21 cellular contexts compared by ENCODE assay signal in the genomic region with DNA sequence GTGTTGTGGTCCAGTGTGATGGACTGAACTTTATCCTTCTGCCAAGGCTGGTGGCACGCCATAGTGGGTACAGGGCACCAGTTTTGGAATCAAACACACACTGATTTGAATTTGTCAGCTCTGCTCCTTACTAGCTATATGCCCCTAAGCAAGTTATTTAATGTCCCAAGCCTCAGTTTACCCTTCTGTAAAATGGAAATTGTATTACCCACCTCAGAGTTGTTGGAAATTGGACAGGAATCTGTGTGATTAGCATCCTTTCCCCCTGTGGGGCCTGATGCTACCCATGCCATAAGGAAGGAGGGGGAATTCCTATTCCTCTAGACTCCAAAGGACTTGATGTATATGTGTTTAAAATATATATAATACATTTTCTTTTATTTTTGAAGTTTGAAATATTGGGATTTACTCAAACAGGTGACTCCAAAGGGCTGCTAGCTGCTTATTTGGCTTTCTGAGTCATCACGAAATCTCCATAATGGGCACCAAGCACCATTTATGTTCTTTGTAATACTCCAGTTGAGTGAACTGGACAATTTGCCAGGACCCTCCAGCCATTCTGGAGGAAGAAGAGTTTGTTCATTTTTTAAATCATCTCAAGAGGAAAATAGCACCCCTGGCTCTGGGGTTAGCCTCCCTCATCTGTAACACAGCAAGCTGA.
A peak's percentile ranks its signal among the peaks of the same experiment; 100 is the strongest.
DNase-seq lines count a peak whose midpoint lies in the region; ATAC-seq and TF ChIP-seq lines count a peak whose summit lies in the region.
"Had no signal": no experiment of that assay in that cellular context is flagged by ENCODE, and none has a peak within 500 bp of the region (broad histone marks: within the 10 kb centered on the region; RNA-seq: fewer than 3 reads in every experiment).

No MANE protein-coding gene starts in this region.

- no peaks in the 10 kb centered on the region for H3K27me3 ChIP-seq in mesenchymal stem cell (ENCODE audit: control insufficient read depth in 1 of 2, insufficient read depth in 1 of 2, low read length in 2 of 2)
- peaks cover 0 to 44% (median 13%) of the 10 kb centered on the region in 7 donors for H3K27me3 ChIP-seq in spleen (replicated peaks in 1 of 7)

- no peaks in the 10 kb centered on the region for H3K36me3 Mint-ChIP-seq in brain
- H3K36me3 Mint-ChIP-seq: CD4-positive, CD25-positive, alpha-beta regulatory T cell had no signal

- ATAC-seq in GM19455 (IDR thresholded peaks at IDR 0.05; ENCODE audit: unreplicated experiment) = no peak
- ATAC-seq: activated CD4-positive, CD25-positive, alpha-beta regulatory T cell treated with anti-CD3 and anti-CD28 coated beads, Interleukin-2, amount 50 U/mL, for 24 hours; activated CD8-positive, alpha-beta T cell treated with anti-CD3 and anti-CD28 coated beads for 36 hours had no signal

- no peak for TF ChIP-seq POLR2A in spleen (IDR thresholded peaks at IDR 0.05)

- no peak overlapping the region for H2AFZ ChIP-seq in mesenchymal stem cell (ENCODE audit: low read depth, low read length)

- no peaks in the 10 kb centered on the region for H3K9me3 Mint-ChIP-seq in brain
- H3K9me3 Mint-ChIP-seq: activated CD8-positive, alpha-beta T cell treated with anti-CD3 and anti-CD28 coated beads for 36 hours; dendritic cell treated with granulocyte-macrophage colony-stimulating factor and Interleukin-4, amounts not matched to agents 40 ng/mL and 50 ng/mL, for 4 days had no signal

- H4K8ac ChIP-seq in mesenchymal stem cell (ENCODE audit: low read length) = peak overlapping the region; percentile 5

- H2BK5ac ChIP-seq in mesenchymal stem cell (ENCODE audit: low read depth, low read length, poor library complexity, severe bottlenecking) = no peak overlapping the region

- CTCF ChIA-PET in HEK293 (lab: Yijun Ruan, JAX) = no interaction called here

- H3K4me2 ChIP-seq in mesenchymal stem cell (ENCODE audit: low read length, poor library complexity, severe bottlenecking) = no peak overlapping the region

- peak overlapping the region in 1 of 2 experiments; percentile 70 for H3K18ac ChIP-seq in mesenchymal stem cell (ENCODE audit: low read depth in 1 of 2, low read length in 2 of 2)

- peaks cover 19% of the 10 kb centered on the region for H3K27me3 Mint-ChIP-seq in brain

- peak overlapping the region; percentile 53 to 78 (median 67) for H3K27ac Mint-ChIP-seq in brain
- H3K27ac Mint-ChIP-seq: activated CD8-positive, alpha-beta T cell treated with anti-CD3 and anti-CD28 coated beads for 36 hours; CD4-positive, CD25-positive, alpha-beta regulatory T cell; dendritic cell treated with granulocyte-macrophage colony-stimulating factor and Interleukin-4, amounts not matched to agents 40 ng/mL and 50 ng/mL, for 4 days had no signal

- H3K27ac ChIP-seq in HEK293 (ENCODE audit: extremely low read depth, low read depth, low read length) (no peak overlapping the region), mesenchymal stem cell (ENCODE audit: low read length, poor library complexity, severe bottlenecking) (no peak overlapping the region), spleen (peak overlapping the region; percentile 17 to 93 (median 88))

- POLR2A ChIA-PET in HEK293 (lab: Yijun Ruan, JAX) = no interaction called here

- DNase-seq in mesenchymal stem cell = no peak
- DNase-seq in spleen = no peak
- DNase-seq in NCI-H748 (lab: John Stamatoyannopoulos, UW; ENCODE audit: unreplicated experiment) = no peak
- DNase-seq in GM19240 (ENCODE audit: insufficient read length, low spot score) = no peak
- DNase-seq: activated CD8-positive, alpha-beta T cell treated with anti-CD3 and anti-CD28 coated beads for 36 hours; activated gamma-delta T cell treated with Interleukin-2 at 50 U/mL for 16 hours; activated T-cell treated with anti-CD3 and anti-CD28 coated beads for 4 hours; CD4-positive, CD25-positive, alpha-beta regulatory T cell; GDM1; heart right ventricle; Karpas-422; left ventricle myocardium superior; MV-4-11; NCI-H82; stimulated activated CD4-positive, alpha-beta T cell treated with anti-CD3 and anti-CD28 coated beads, Interleukin-15, amount 100 ng/mL, for 24 hours had no signal

- H3K4me3 ChIP-seq in HEK293 (ENCODE audit: low read depth, low read length) = no peak overlapping the region
- H3K4me3 ChIP-seq in mesenchymal stem cell (ENCODE audit: insufficient read depth in 1 of 2, low read depth in 1 of 2, low read length in 2 of 2) = no peak overlapping the region
- peak overlapping the region in 5 of 8 donors; percentile 8 to 81 (median 67) for H3K4me3 ChIP-seq in spleen
- H3K4me3 ChIP-seq: stomach had no signal

- H3K4me1 ChIP-seq in HEK293 (ENCODE audit: control insufficient read depth, insufficient read depth, low read length) (no peaks in the 10 kb centered on the region), mesenchymal stem cell (ENCODE audit: control insufficient read depth, insufficient read depth, low read depth, low read length) (peaks cover 28% of the 10 kb centered on the region), spleen (peaks cover 5 to 80% (median 41%) of the 10 kb centered on the region in 6 donors)

- TF ChIP-seq CTCF in HEK293 (tag by site-specific recombination; IDR thresholded peaks at IDR 0.05) (no peak), brain (conservative IDR thresholded peaks at IDR 0.05) (no peak), spleen (IDR thresholded peaks at IDR 0.05 in 8 of 11, conservative IDR thresholded peaks at IDR 0.05 in 3 of 11) (no peak)

- H2BK12ac ChIP-seq in mesenchymal stem cell (ENCODE audit: low read length in 2 of 2) = peak overlapping the region in 1 of 2 experiments; percentile 66

- intact Hi-C loops in spleen (cut with DNase I; ENCODE audit: low total_unique reads) = loop anchor here (10.0 kb wide), 1 partner anchor 96 kb away; no protein-coding TSS in a partner anchor

- H3K9me3 ChIP-seq in HEK293 (ENCODE audit: control insufficient read depth, insufficient read depth, low read depth, low read length) (no peaks in the 10 kb centered on the region), mesenchymal stem cell (ENCODE audit: control insufficient read depth, low read length) (no peaks in the 10 kb centered on the region), spleen (no peaks in the 10 kb centered on the region)
- H3K9me3 ChIP-seq: heart right ventricle, stomach had no signal

- H3K4me1 Mint-ChIP-seq in brain = peaks cover 68% of the 10 kb centered on the region

- H3K36me3 ChIP-seq in HEK293 (ENCODE audit: control insufficient read depth in 2 of 2, insufficient read depth in 1 of 2, low read length in 2 of 2) = no peaks in the 10 kb centered on the region
- peaks cover 0 to 7% of the 10 kb centered on the region in 2 experiments for H3K36me3 ChIP-seq in mesenchymal stem cell (ENCODE audit: control insufficient read depth in 1 of 2, insufficient read depth in 2 of 2, low read depth in 1 of 2, low read length in 2 of 2)
- H3K36me3 ChIP-seq in spleen = no peaks in the 10 kb centered on the region
- H3K36me3 ChIP-seq: heart right ventricle, stomach had no signal

- 94% methylated on average over 1 of the region's 2 CpGs for WGBS in mesenchymal stem cell
- 71 to 87% (median 78%) methylated on average over 2 of the region's 2 CpGs for WGBS in spleen, 5 donors

- no peak overlapping the region for H3K23ac ChIP-seq in mesenchymal stem cell (ENCODE audit: low read length in 2 of 2)

- no peak overlapping the region for H3K9ac ChIP-seq in mesenchymal stem cell (ENCODE audit: low read length)

- peak overlapping the region in 3 of 5 experiments; percentile 17 to 33 (median 27) for H3K4me3 Mint-ChIP-seq in brain
- H3K4me3 Mint-ChIP-seq: activated CD8-positive, alpha-beta T cell treated with anti-CD3 and anti-CD28 coated beads for 36 hours; CD4-positive, CD25-positive, alpha-beta regulatory T cell; dendritic cell treated with granulocyte-macrophage colony-stimulating factor and Interleukin-4, amounts not matched to agents 40 ng/mL and 50 ng/mL, for 4 days had no signal

- no peak overlapping the region for H2BK15ac ChIP-seq in mesenchymal stem cell (ENCODE audit: low read depth, poor library complexity, severe bottlenecking)

- H3K4ac ChIP-seq in mesenchymal stem cell (ENCODE audit: low read depth in 1 of 2, low read length in 2 of 2) = peak overlapping the region in 1 of 2 experiments; percentile 8

- peak overlapping the region in 1 of 2 experiments; percentile 19 for H3K14ac ChIP-seq in mesenchymal stem cell (ENCODE audit: low read length in 2 of 2)

- H2AK5ac ChIP-seq in mesenchymal stem cell (ENCODE audit: low read length, severe bottlenecking) = no peak overlapping the region

- peaks cover 34% of the 10 kb centered on the region for H3K79me1 ChIP-seq in mesenchymal stem cell (replicated peaks; ENCODE audit: low read length, poor library complexity, severe bottlenecking)

- H2BK120ac ChIP-seq in mesenchymal stem cell (ENCODE audit: low read depth, low read length) = no peak overlapping the region

- peak overlapping the region; percentile 30 for H4K91ac ChIP-seq in mesenchymal stem cell (ENCODE audit: low read length)

TF ChIP-seq in HEK293, 187 proteins besides CTCF, POLR2A, EP300 and RAD21:
- TF ChIP-seq ZNF501 (tag by site-specific recombination; IDR thresholded peaks at IDR 0.05) (no peak), ZNF449 (tag by site-specific recombination; IDR thresholded peaks at IDR 0.05) (no peak), ZNF558 (tag by site-specific recombination; IDR thresholded peaks at IDR 0.05) (no peak), SCRT2 (tag by site-specific recombination; IDR thresholded peaks at IDR 0.05) (peak; percentile 50; the same call in 1 of the 2 replicates), ZNF585B (tag by site-specific recombination; IDR thresholded peaks at IDR 0.05) (no peak), GFI1B (tag by site-specific recombination; IDR thresholded peaks at IDR 0.05) (no peak), HOXC10 (CRISPR knock-in tag; IDR thresholded peaks at IDR 0.05) (no peak)

Comparison
In these comparisons a context has a peak if more than half of its experiments do, and no peak if none do; other contexts are left out.
1. H3K27ac ChIP-seq: peak in spleen (8 of 8); none in HEK293 (single experiment) and mesenchymal stem cell (single experiment).
2. H3K4me3 ChIP-seq: peak in spleen (5 of 8); none in HEK293 (single experiment) and mesenchymal stem cell (0 of 2).